In genomic region chr9:101138516-101138915, GRCh38 we compare ENCODE assay signal across 19 cellular contexts.
"Had no signal": no experiment of that assay in that cellular context is flagged by ENCODE, and none has a peak within 500 bp of the region (broad histone marks: within the 10 kb centered on the region; RNA-seq: fewer than 3 reads in every experiment).

No MANE protein-coding gene starts in this region.

- DNase-seq: colonic mucosa; dorsolateral prefrontal cortex; effector CD8-positive, alpha-beta T cell; foreskin melanocyte; heart left ventricle; hippocampal formation; mammary epithelial cell; mucosa of descending colon; naive thymus-derived CD8-positive, alpha-beta T cell; sigmoid colon; stimulated activated CD4-positive, alpha-beta T cell treated with anti-CD3 and anti-CD28 coated beads, Interleukin-2, amount 100 ng/mL, for 24 hours; stimulated activated CD4-positive, alpha-beta T cell treated with anti-CD3 and anti-CD28 coated beads, Interleukin-4, amount 100 ng/mL, for 4 hours; stimulated activated naive B cell treated with anti-CD40 and anti-IgM and Interleukin-4, amounts not matched to agents 10 μg/mL and 1 μg/mL and 100 μg/mL, for 72 hours; stimulated activated naive CD8-positive, alpha-beta T cell treated with anti-CD3 and anti-CD28 coated beads, Interleukin-15, amount 100 ng/mL, for 72 hours; transverse colon had no signal

- H3K9me3 ChIP-seq: colonic mucosa, heart left ventricle, mucosa of descending colon, neutrophil, right atrium auricular region, sigmoid colon, thoracic aorta, transverse colon had no signal

- H3K27me3 ChIP-seq: colonic mucosa, neutrophil, right atrium auricular region, sigmoid colon, transverse colon had no signal

- H3K4me1 ChIP-seq: colonic mucosa, heart left ventricle, right atrium auricular region, sigmoid colon, transverse colon had no signal

- H3K36me3 ChIP-seq: colonic mucosa, heart left ventricle, neutrophil, right atrium auricular region, sigmoid colon, thoracic aorta, transverse colon had no signal

- H3K4me3 ChIP-seq: colonic mucosa, dorsolateral prefrontal cortex, heart left ventricle, mucosa of descending colon, right atrium auricular region, sigmoid colon, skin epidermis, thoracic aorta, transverse colon had no signal

- H3K27ac ChIP-seq: colonic mucosa, dorsolateral prefrontal cortex, heart left ventricle, neutrophil, right atrium auricular region, sigmoid colon, skin epidermis, thoracic aorta, transverse colon had no signal
